Comparison of ENCODE assay signal across 8 cellular contexts in genomic region chr16:351804-352520, GRCh38. TPM values are rescaled to one million over a fixed set of nuclear protein-coding genes. Genes with fewer than 3 reads are reported as not detected.
DNase-seq lines count a peak whose midpoint lies in the region; ATAC-seq and TF ChIP-seq lines count a peak whose summit lies in the region.

No MANE protein-coding gene starts in this region.

- H3K4me3 Mint-ChIP-seq in stimulated activated naive CD8-positive, alpha-beta T cell treated with anti-CD3 and anti-CD28 coated beads, Interleukin-15, Interleukin-2, amounts not matched to agents 100 ng/mL and 50 ng/mL, for 24 hours: peak overlapping the region; percentile 85

- in situ Hi-C loops in astrocyte of the cerebellum (cut with HindIII; ENCODE audit: low sequenced_read_pairs): no loop called here

- no peak overlapping the region for H3K4me3 ChIP-seq in KMS-11 (IDR thresholded peaks at IDR 0.05; ENCODE audit: insufficient read depth, low read depth, low read length)
- peak overlapping the region; percentile 65 for H3K4me3 ChIP-seq in astrocyte of the cerebellum (ENCODE audit: low read depth, low read length)
- H3K4me3 ChIP-seq in kidney epithelial cell (ENCODE audit: low read depth, low read length): peak overlapping the region; percentile 66

- H3K4me1 ChIP-seq in KMS-11 (ENCODE audit: low read depth, poor library complexity, severe bottlenecking): peaks cover 21% of the 10 kb centered on the region

- H3K9me3 Mint-ChIP-seq in stimulated activated naive CD8-positive, alpha-beta T cell treated with anti-CD3 and anti-CD28 coated beads, Interleukin-15, Interleukin-2, amounts not matched to agents 100 ng/mL and 50 ng/mL, for 24 hours: no peaks in the 10 kb centered on the region

- H3K27me3 ChIP-seq in KMS-11 (ENCODE audit: insufficient read depth, low read depth) (no peaks in the 10 kb centered on the region), kidney epithelial cell (ENCODE audit: control insufficient read depth, insufficient read depth, low read length) (no peaks in the 10 kb centered on the region)

- DNase-seq in EL: peak; percentile 28
- no peak for DNase-seq in astrocyte of the cerebellum (ENCODE audit: low read depth)
- DNase-seq in kidney epithelial cell (ENCODE audit: low read depth): no peak
- no peak for DNase-seq in GM20000 (ENCODE audit: low spot score)
- DNase-seq in iPS-NIHi7 (ENCODE audit: extremely low spot score): no peak

- peaks cover 19% of the 10 kb centered on the region for H3K36me3 Mint-ChIP-seq in stimulated activated naive CD8-positive, alpha-beta T cell treated with anti-CD3 and anti-CD28 coated beads, Interleukin-15, Interleukin-2, amounts not matched to agents 100 ng/mL and 50 ng/mL, for 24 hours (ENCODE audit: low read depth)

- H2AFZ ChIP-seq in KMS-11 (ENCODE audit: low read depth): 0 out of 2 replicates have a peak overlapping the region, but pooled peaks have one; percentile 51

- H3K27ac ChIP-seq in KMS-11: no peak overlapping the region; the same call in 1 of the 2 replicates

- peak; percentile 23 for ATAC-seq in GM21515 (IDR thresholded peaks at IDR 0.05; ENCODE audit: unreplicated experiment)

- peaks cover 63% of the 10 kb centered on the region for H3K4me1 Mint-ChIP-seq in stimulated activated naive CD8-positive, alpha-beta T cell treated with anti-CD3 and anti-CD28 coated beads, Interleukin-15, Interleukin-2, amounts not matched to agents 100 ng/mL and 50 ng/mL, for 24 hours (ENCODE audit: low read depth)

- H3K36me3 ChIP-seq in KMS-11 (ENCODE audit: insufficient read depth) (no peaks in the 10 kb centered on the region), kidney epithelial cell (ENCODE audit: control insufficient read depth, insufficient read depth, low read length) (no peaks in the 10 kb centered on the region)

- TF ChIP-seq CTCF in KMS-11 (conservative IDR thresholded peaks at IDR 0.05; ENCODE audit: low read depth, low read length) (no peak), astrocyte of the cerebellum (IDR thresholded peaks at IDR 0.05; ENCODE audit: low read depth, low read length, missing control alignments) (no peak), kidney epithelial cell (IDR thresholded peaks at IDR 0.05; ENCODE audit: insufficient read depth, low read length, poor library complexity, severe bottlenecking) (no peak), GM20000 (IDR thresholded peaks at IDR 0.05; ENCODE audit: extremely low read depth, missing control alignments) (no peak)

- H3K4me2 ChIP-seq in KMS-11: peak overlapping the region; percentile 90

- no peaks in the 10 kb centered on the region for H3K27me3 Mint-ChIP-seq in stimulated activated naive CD8-positive, alpha-beta T cell treated with anti-CD3 and anti-CD28 coated beads, Interleukin-15, Interleukin-2, amounts not matched to agents 100 ng/mL and 50 ng/mL, for 24 hours

- peak overlapping the region; percentile 84 for H3K27ac Mint-ChIP-seq in stimulated activated naive CD8-positive, alpha-beta T cell treated with anti-CD3 and anti-CD28 coated beads, Interleukin-15, Interleukin-2, amounts not matched to agents 100 ng/mL and 50 ng/mL, for 24 hours

- H3K9ac ChIP-seq in KMS-11: peak overlapping the region; percentile 68

- H4K20me1 ChIP-seq in KMS-11 (ENCODE audit: insufficient read depth): no peaks in the 10 kb centered on the region

- peaks cover 36% of the 10 kb centered on the region; the same call in 1 of the 2 replicates for H3K79me2 ChIP-seq in KMS-11 (ENCODE audit: insufficient read depth, low read depth)

RNA-seq across cellular contexts. Expression of gene AXIN1, which starts 0.6 kb away (rescaled TPM):
- total RNA-seq in kidney epithelial cell: 40.5 and 43.0 TPM in 2 replicates

RNA-seq across cellular contexts. Expression of gene MRPL28, which starts 18.4 kb away (rescaled TPM):
- 107 and 137 TPM in 2 replicates for total RNA-seq in kidney epithelial cell

RNA-seq across cellular contexts. Expression of gene PGAP6, which starts 29.8 kb away (rescaled TPM):
- total RNA-seq in kidney epithelial cell: 114 and 160 TPM in 2 replicates

RNA-seq across cellular contexts. Expression of gene NME4, which starts 45.0 kb away (rescaled TPM):
- total RNA-seq in kidney epithelial cell: 97.2 and 126 TPM in 2 replicates

RNA-seq across cellular contexts. Expression of gene DECR2, which starts 49.7 kb away (rescaled TPM):
- 15.1 and 27.0 TPM in 2 replicates for total RNA-seq in kidney epithelial cell
